In genomic region chr14:100290607-100291304, GRCh38 we compare ENCODE assay signal across 1 cellular context.
TF ChIP-seq lines count a peak whose summit lies in the region.

No MANE protein-coding gene starts in this region.

TF ChIP-seq in HepG2, 621 proteins besides CTCF, POLR2A, EP300 and RAD21 (continued from another document and continues in another):
- no peak for TF ChIP-seq ZNF407 (CRISPR knock-in tag; IDR thresholded peaks at IDR 0.05; ENCODE audit: not compliant biosample characterization)
- TF ChIP-seq ZNF512 (CRISPR knock-in tag; IDR thresholded peaks at IDR 0.05), result no peak
- 0 out of 2 replicates have a peak, but pooled peaks have one; percentile 21 for TF ChIP-seq ZNF44 (CRISPR knock-in tag; IDR thresholded peaks at IDR 0.05)
- TF ChIP-seq SMAD3 (CRISPR knock-in tag; IDR thresholded peaks at IDR 0.05), result peak; percentile 37; the same call in 1 of the 2 replicates
- no peak for TF ChIP-seq ZNF879 (CRISPR knock-in tag; IDR thresholded peaks at IDR 0.05)
- TF ChIP-seq E2F1 (CRISPR knock-in tag; IDR thresholded peaks at IDR 0.05), result no peak
- no peak for TF ChIP-seq ATF5 (CRISPR knock-in tag; IDR thresholded peaks at IDR 0.05; ENCODE audit: low read depth)
- no peak for TF ChIP-seq ZNF614 (CRISPR knock-in tag; IDR thresholded peaks at IDR 0.05; ENCODE audit: borderline replicate concordance)
- peak; percentile 88 for TF ChIP-seq SAP130 (CRISPR knock-in tag; IDR thresholded peaks at IDR 0.05; ENCODE audit: low read depth)
- TF ChIP-seq RCOR2 (CRISPR knock-in tag; IDR thresholded peaks at IDR 0.05), result peak; percentile 65
- TF ChIP-seq PPARG (CRISPR knock-in tag; conservative IDR thresholded peaks at IDR 0.05), result peak; percentile 94
- no peak for TF ChIP-seq CENPX (CRISPR knock-in tag; IDR thresholded peaks at IDR 0.05)
- peak; percentile 58; the same call in 1 of the 2 replicates for TF ChIP-seq ZNF761 (CRISPR knock-in tag; conservative IDR thresholded peaks at IDR 0.05)
- TF ChIP-seq ZNF788 (CRISPR knock-in tag; IDR thresholded peaks at IDR 0.05; ENCODE audit: borderline replicate concordance), result peak; percentile 78; the same call in 1 of the 2 replicates
- 0 out of 2 replicates have a peak, but pooled peaks have one; percentile 37 for TF ChIP-seq ZNF276 (CRISPR knock-in tag; IDR thresholded peaks at IDR 0.05; ENCODE audit: low read depth)
- TF ChIP-seq ZNF318 (CRISPR knock-in tag; IDR thresholded peaks at IDR 0.05), result peak; percentile 92; the same call in 1 of the 2 replicates
- no peak for TF ChIP-seq ZNF746 (CRISPR knock-in tag; IDR thresholded peaks at IDR 0.05)
- peak; percentile 73; the same call in 1 of the 2 replicates for TF ChIP-seq SOX5 (CRISPR knock-in tag; IDR thresholded peaks at IDR 0.05; ENCODE audit: borderline replicate concordance)
- TF ChIP-seq GATAD1 (CRISPR knock-in tag; IDR thresholded peaks at IDR 0.05), result 0 out of 2 replicates have a peak, but pooled peaks have one; percentile 39
- TF ChIP-seq FOXK1 (CRISPR knock-in tag; IDR thresholded peaks at IDR 0.05; ENCODE audit: borderline replicate concordance, low read depth), result no peak
- TF ChIP-seq ZFY (CRISPR knock-in tag; IDR thresholded peaks at IDR 0.05), result no peak; the same call in 1 of the 2 replicates
- peak; percentile 67 for TF ChIP-seq ZFP91 (CRISPR knock-in tag; IDR thresholded peaks at IDR 0.05; ENCODE audit: borderline replicate concordance)
- TF ChIP-seq THAP11 (CRISPR knock-in tag; IDR thresholded peaks at IDR 0.05), result peak; percentile 55; the same call in 1 of the 2 replicates
- TF ChIP-seq ZNF574 (CRISPR knock-in tag; IDR thresholded peaks at IDR 0.05), result peak; percentile 64; the same call in 1 of the 2 replicates
